8 cellular contexts compared by ENCODE assay signal in genomic region chr2:207239222-207239674, GRCh38.
DNase-seq lines count a peak whose midpoint lies in the region; ATAC-seq and TF ChIP-seq lines count a peak whose summit lies in the region.

No MANE protein-coding gene starts in this region.

- H3K27ac Mint-ChIP-seq in HFFc6 = no peak overlapping the region
- H3K27ac Mint-ChIP-seq in activated CD4-positive, alpha-beta T cell treated with anti-CD3 and anti-CD28 coated beads, Interleukin-2, amount 10 ng/mL, durations not matched to agents 24 days and 14 days = peak overlapping the region; percentile 76

- intact Hi-C loops in activated CD4-positive, alpha-beta T cell treated with anti-CD3 and anti-CD28 coated beads, Interleukin-2, amount 10 ng/mL, durations not matched to agents 24 days and 14 days (cut with micrococcal nuclease) = loop anchor here (1.0 kb wide), 2 partner anchors 9 to 78 kb away; no protein-coding TSS in a partner anchor

- no peak for TF ChIP-seq CTCF in HFFc6 (IDR thresholded peaks at IDR 0.05)
- TF ChIP-seq CTCF in gastroesophageal sphincter (IDR thresholded peaks at IDR 0.05) = no peak

- H3K9me3 ChIP-seq in gastroesophageal sphincter = no peaks in the 10 kb centered on the region

- no peaks in the 10 kb centered on the region for H3K27me3 ChIP-seq in gastroesophageal sphincter

- peaks cover 4% of the 10 kb centered on the region; the same call in 1 of the 2 replicates for H3K27me3 Mint-ChIP-seq in HFFc6 (ENCODE audit: insufficient read depth)
- no peaks in the 10 kb centered on the region for H3K27me3 Mint-ChIP-seq in activated CD4-positive, alpha-beta T cell treated with anti-CD3 and anti-CD28 coated beads, Interleukin-2, amount 10 ng/mL, durations not matched to agents 24 days and 14 days

- peak; percentile 99 for DNase-seq in HFFc6
- peak; percentile 73 for DNase-seq in activated CD4-positive, alpha-beta T cell treated with anti-CD3 and anti-CD28 coated beads, Interleukin-2, amount 10 ng/mL, durations not matched to agents 24 days and 14 days
- peak; percentile 68 for DNase-seq in stimulated activated CD4-positive, alpha-beta T cell treated with anti-CD3 and anti-CD28 coated beads, Interleukin-15, amount 100 ng/mL, for 24 hours
- no peak for DNase-seq in LoVo (ENCODE audit: low spot score)
- DNase-seq in NCI-H446 treated with DMSO at 0.1 percent for 48 hours (lab: John Stamatoyannopoulos, UW) = no peak
- DNase-seq in SK-N-DZ (ENCODE audit: low spot score) = no peak

- H3K4me1 Mint-ChIP-seq in HFFc6 (ENCODE audit: low read depth) = peaks cover 25% of the 10 kb centered on the region
- peaks cover 44% of the 10 kb centered on the region for H3K4me1 Mint-ChIP-seq in activated CD4-positive, alpha-beta T cell treated with anti-CD3 and anti-CD28 coated beads, Interleukin-2, amount 10 ng/mL, durations not matched to agents 24 days and 14 days

- TF ChIP-seq EP300 in gastroesophageal sphincter (IDR thresholded peaks at IDR 0.05) = no peak

- H3K27ac ChIP-seq in gastroesophageal sphincter = peak overlapping the region; percentile 66 to 76 (median 70)

- TF ChIP-seq POLR2A in gastroesophageal sphincter (IDR thresholded peaks at IDR 0.05) = no peak

- H3K9me3 Mint-ChIP-seq in HFFc6 = peaks cover 7% of the 10 kb centered on the region
- peaks cover 7% of the 10 kb centered on the region for H3K9me3 Mint-ChIP-seq in activated CD4-positive, alpha-beta T cell treated with anti-CD3 and anti-CD28 coated beads, Interleukin-2, amount 10 ng/mL, durations not matched to agents 24 days and 14 days

- 49 to 60% methylated on average over 2 to 4 of the region's 5 CpGs for WGBS in gastroesophageal sphincter (ENCODE audit: low coverage in 1 of 2), 2 donors

- peaks cover 26% of the 10 kb centered on the region for H3K36me3 Mint-ChIP-seq in HFFc6 (ENCODE audit: low read depth)
- H3K36me3 Mint-ChIP-seq in activated CD4-positive, alpha-beta T cell treated with anti-CD3 and anti-CD28 coated beads, Interleukin-2, amount 10 ng/mL, durations not matched to agents 24 days and 14 days (ENCODE audit: low read depth) = no peaks in the 10 kb centered on the region

- peaks cover 9 to 27% (median 12%) of the 10 kb centered on the region in 3 donors for H3K4me1 ChIP-seq in gastroesophageal sphincter

- peak; percentile 87 for ATAC-seq in gastroesophageal sphincter
- ATAC-seq in GM21381 (IDR thresholded peaks at IDR 0.05; ENCODE audit: unreplicated experiment) = no peak

- no peak overlapping the region; the same call in 1 of the 2 replicates for H3K4me3 Mint-ChIP-seq in HFFc6
- peak overlapping the region; percentile 49 for H3K4me3 Mint-ChIP-seq in activated CD4-positive, alpha-beta T cell treated with anti-CD3 and anti-CD28 coated beads, Interleukin-2, amount 10 ng/mL, durations not matched to agents 24 days and 14 days

- no peak overlapping the region for H3K4me3 ChIP-seq in gastroesophageal sphincter

- no peaks in the 10 kb centered on the region for H3K36me3 ChIP-seq in gastroesophageal sphincter

Comparison
In these comparisons a context has a peak if more than half of its experiments do, and no peak if none do; other contexts are left out.
1. DNase-seq: peak in HFFc6 (single experiment), activated CD4-positive, alpha-beta T cell treated with anti-CD3 and anti-CD28 coated beads, Interleukin-2, amount 10 ng/mL, durations not matched to agents 24 days and 14 days (single experiment) and stimulated activated CD4-positive, alpha-beta T cell treated with anti-CD3 and anti-CD28 coated beads, Interleukin-15, amount 100 ng/mL, for 24 hours (single experiment); none in LoVo (single experiment), NCI-H446 treated with DMSO at 0.1 percent for 48 hours (single experiment) and SK-N-DZ (single experiment).